17 cellular contexts compared by ENCODE assay signal in the genomic region with DNA sequence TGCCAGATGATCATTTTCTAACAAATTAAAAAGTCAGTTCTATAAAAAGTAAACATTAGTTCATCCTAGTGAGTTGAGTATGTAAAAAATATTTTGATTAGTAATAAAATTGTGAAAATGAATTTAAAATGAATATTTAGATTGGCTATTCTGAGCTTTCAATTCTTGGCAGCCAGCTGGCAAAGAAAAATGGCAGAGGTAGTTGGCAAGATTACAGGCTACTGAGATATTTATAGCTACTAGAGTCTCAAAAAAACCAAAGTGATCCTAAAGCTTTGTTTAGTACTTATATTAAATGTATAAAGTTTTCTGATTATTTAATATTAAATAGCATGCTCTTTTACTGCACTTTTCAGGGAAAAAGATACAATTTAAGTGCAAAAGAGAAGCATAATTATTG.
"Had no signal": no experiment of that assay in that cellular context is flagged by ENCODE, and none has a peak within 500 bp of the region (broad histone marks: within the 10 kb centered on the region; RNA-seq: fewer than 3 reads in every experiment).

No MANE protein-coding gene starts in this region.

- H3K27me3 ChIP-seq: right lobe of liver, spleen had no signal

- H3K27ac ChIP-seq: right lobe of liver, spleen had no signal

- DNase-seq: activated CD4-positive, alpha-beta T cell treated with anti-CD3 and anti-CD28 coated beads, Interleukin-2, amount 10 ng/mL, durations not matched to agents 7 days and 5 days; activated CD4-positive, CD25-positive, alpha-beta regulatory T cell; activated CD8-positive, alpha-beta memory T cell treated with anti-CD3 and anti-CD28 coated beads for 24 hours; activated naive CD4-positive, alpha-beta T cell treated with Interleukin-2 at 50 U/mL for 16 hours; central memory CD4-positive, alpha-beta T cell; dermis blood vessel endothelial cell; endodermal cell; erythroblast; foreskin melanocyte; midbrain; naive thymus-derived CD4-positive, alpha-beta T cell; right lobe of liver; spleen; stimulated activated CD4-positive, alpha-beta T cell treated with anti-CD3 and anti-CD28 coated beads, Interleukin-2, amount 100 ng/mL, for 24 hours; stimulated activated naive CD4-positive, alpha-beta T cell treated with Interleukin-2 at 50 U/mL for 16 hours had no signal

- H3K36me3 ChIP-seq: right lobe of liver had no signal

- H3K4me3 ChIP-seq: lung, right lobe of liver, spleen, thoracic aorta had no signal

- H3K9me3 ChIP-seq: right lobe of liver, spleen, thoracic aorta had no signal

- H3K4me1 ChIP-seq: right lobe of liver had no signal
